ENCODE assay signal across 23 cellular contexts in the genomic region with DNA sequence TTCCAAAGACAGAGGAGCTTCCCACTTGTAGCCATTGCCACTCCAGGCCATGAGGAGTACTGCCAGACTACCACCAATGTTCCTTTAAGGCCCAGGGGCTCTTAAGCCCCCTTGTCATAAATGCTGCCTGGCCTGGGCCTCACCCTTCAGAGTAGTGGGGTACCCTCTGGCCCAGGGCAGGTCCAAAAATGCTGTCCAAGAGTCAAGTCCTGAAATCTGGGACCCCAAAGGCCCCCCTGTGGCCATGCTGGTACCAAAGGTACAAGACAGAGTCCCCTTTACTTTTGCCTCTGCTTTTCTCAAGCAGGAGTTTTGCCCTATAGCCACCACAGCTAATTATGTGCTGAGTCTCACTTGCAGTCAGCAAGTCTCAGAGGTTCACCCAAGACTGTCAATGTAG.
"Had no signal": no experiment of that assay in that cellular context is flagged by ENCODE, and none has a peak within 500 bp of the region (broad histone marks: within the 10 kb centered on the region; RNA-seq: fewer than 3 reads in every experiment).

No MANE protein-coding gene starts in this region.

- H3K27ac ChIP-seq: brain microvascular endothelial cell, foreskin keratinocyte, prostate gland, right atrium auricular region, suprapubic skin, tibial nerve, vagina had no signal

- H3K27ac Mint-ChIP-seq: mesothelial cell of epicardium; T-helper 1 cell treated with Interleukin-12 subunit alpha and Interleukin-12 subunit beta and Interleukin-4 antibody, amounts not matched to agents 30 μg/mL and 1 μg/mL, for 36 hours had no signal

- H3K9me3 ChIP-seq: prostate gland, suprapubic skin, vagina had no signal

- H3K4me3 ChIP-seq: prostate gland, right atrium auricular region, suprapubic skin, tibial nerve, vagina had no signal

- H3K4me1 ChIP-seq: foreskin keratinocyte, prostate gland, right atrium auricular region, suprapubic skin, tibial nerve, vagina had no signal

- DNase-seq: activated CD4-positive, alpha-beta T cell treated with anti-CD3 and anti-CD28 coated beads for 4 hours; activated CD4-positive, alpha-beta T cell treated with anti-CD3 and anti-CD28 coated beads, Interleukin-2, amount 50 U/mL, for 48 hours; activated CD4-positive, CD25-positive, alpha-beta regulatory T cell; activated gamma-delta T cell treated with Interleukin-2 at 50 U/mL for 16 hours; activated T-cell treated with anti-CD3 and anti-CD28 coated beads, Interleukin-2, amount 50 U/mL, for 48 hours; aorta; brain microvascular endothelial cell; caudate nucleus; dermis blood vessel endothelial cell; effector memory CD4-positive, alpha-beta T cell; foreskin keratinocyte; kidney; naive thymus-derived CD8-positive, alpha-beta T cell; stimulated activated CD4-positive, alpha-beta T cell treated with anti-CD3 and anti-CD28 coated beads, Interleukin-4, amount 100 ng/mL, for 4 hours; stimulated activated naive CD8-positive, alpha-beta T cell treated with anti-CD3 and anti-CD28 coated beads, Interleukin-15, amount 100 ng/mL, for 72 hours had no signal

- H3K36me3 ChIP-seq: prostate gland had no signal

- H3K27me3 Mint-ChIP-seq: naive thymus-derived CD8-positive, alpha-beta T cell; stimulated activated naive CD8-positive, alpha-beta T cell treated with anti-CD3 and anti-CD28 coated beads, Interleukin-15, amount 100 ng/mL, for 72 hours had no signal

- ATAC-seq: activated naive CD4-positive, alpha-beta T cell treated with anti-CD3 and anti-CD28 coated beads, Interleukin-2, amount 50 U/mL, for 72 hours; foreskin keratinocyte; naive thymus-derived CD8-positive, alpha-beta T cell; stimulated activated naive CD8-positive, alpha-beta T cell treated with anti-CD3 and anti-CD28 coated beads, Interleukin-15, amount 100 ng/mL, for 72 hours had no signal

- H3K4me3 Mint-ChIP-seq: mesothelial cell of epicardium; naive thymus-derived CD8-positive, alpha-beta T cell; stimulated activated naive CD8-positive, alpha-beta T cell treated with anti-CD3 and anti-CD28 coated beads, Interleukin-15, amount 100 ng/mL, for 72 hours; T-helper 1 cell treated with Interleukin-12 subunit alpha and Interleukin-12 subunit beta and Interleukin-4 antibody, amounts not matched to agents 30 μg/mL and 1 μg/mL, for 36 hours had no signal

- H3K27me3 ChIP-seq: brain microvascular endothelial cell, foreskin keratinocyte, right atrium auricular region, suprapubic skin, tibial nerve, vagina had no signal

- H3K4me1 Mint-ChIP-seq: mesothelial cell of epicardium had no signal

- FAIRE-seq: kidney had no signal
